In the genomic region with DNA sequence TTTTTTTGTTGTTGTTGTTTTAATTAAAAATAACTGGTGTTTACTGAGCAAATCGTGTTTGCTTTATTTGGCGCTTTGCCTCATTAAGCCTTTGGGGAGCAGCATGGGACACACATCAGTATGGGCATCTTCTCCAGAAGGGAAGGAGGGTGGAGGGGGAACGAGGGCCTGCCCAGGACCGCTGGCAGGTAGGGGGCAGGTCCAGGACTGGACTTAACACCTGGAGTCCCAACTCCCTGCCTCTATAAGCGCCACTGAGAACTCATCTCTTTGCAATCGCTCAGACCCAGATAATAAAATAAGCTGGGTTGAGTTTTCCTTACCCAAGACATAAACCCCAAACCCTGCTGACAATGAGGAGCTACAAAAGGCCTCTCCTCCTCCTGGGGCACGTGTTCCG, we compare ENCODE assay signal across 9 cellular contexts. TPM values are rescaled to one million over a fixed set of nuclear protein-coding genes. Genes with fewer than 3 reads are reported as not detected.
DNase-seq lines count a peak whose midpoint lies in the region; ATAC-seq, FAIRE-seq and TF ChIP-seq lines count a peak whose summit lies in the region.
"Had no signal": no experiment of that assay in that cellular context is flagged by ENCODE, and none has a peak within 500 bp of the region (broad histone marks: within the 10 kb centered on the region; RNA-seq: fewer than 3 reads in every experiment).

No MANE protein-coding gene starts in this region.

- CTCF ChIA-PET in Caco-2 (lab: Charles Lee), result interaction anchor here (0.7 kb wide), 1 partner anchor 25 kb away, joined by 3 read pairs; no protein-coding TSS in a partner anchor

- POLR2A ChIA-PET in Caco-2 (lab: Charles Lee), result interaction anchor here (0.6 kb wide), 1 partner anchor 210 kb away, joined by 3 read pairs; no protein-coding TSS in a partner anchor

- H3K27ac Mint-ChIP-seq in Caco-2 (ENCODE audit: unreplicated experiment) (no peak overlapping the region), nephron progenitor cell (no peak overlapping the region)

- FAIRE-seq in pancreas (lab: Jason Lieb, UNC), result no peak

- H3K4me1 ChIP-seq in Caco-2, result 0 out of 2 replicates have a peak, but pooled peaks cover 3% of the 10 kb centered on the region
- H3K4me1 ChIP-seq in effector memory CD4-positive, alpha-beta T cell (ENCODE audit: control insufficient read depth, insufficient read depth, low read length, poor library complexity, severe bottlenecking), result peaks cover 79% of the 10 kb centered on the region
- peaks cover 23 to 39% (median 38%) of the 10 kb centered on the region in 3 donors for H3K4me1 ChIP-seq in pancreas
- H3K4me1 ChIP-seq in HAP-1, result no peaks in the 10 kb centered on the region

- intact Hi-C loops in Caco-2 (cut with micrococcal nuclease; ENCODE audit: unreplicated experiment) (no loop called here), pancreas (cut with DNase I) (no loop called here)

- H3K9me3 Mint-ChIP-seq in Caco-2 (ENCODE audit: unreplicated experiment), result no peaks in the 10 kb centered on the region
- no peaks in the 10 kb centered on the region for H3K9me3 Mint-ChIP-seq in nephron progenitor cell

- H3K27me3 Mint-ChIP-seq in Caco-2 (ENCODE audit: insufficient read depth, unreplicated experiment) (peaks cover 12% of the 10 kb centered on the region), nephron progenitor cell (ENCODE audit: low read depth, poor library complexity) (peaks cover 18% of the 10 kb centered on the region)

- no peaks in the 10 kb centered on the region for H3K36me3 Mint-ChIP-seq in Caco-2 (ENCODE audit: insufficient read depth, unreplicated experiment)
- peaks cover 1% of the 10 kb centered on the region for H3K36me3 Mint-ChIP-seq in nephron progenitor cell (ENCODE audit: low read depth)

- H3K4me3 Mint-ChIP-seq in Caco-2 (ENCODE audit: unreplicated experiment) (peak overlapping the region; percentile 66), nephron progenitor cell (no peak overlapping the region)

- WGBS in pancreas, 2 donors, result 39 to 45% methylated on average over 8 of the region's 8 CpGs

- TF ChIP-seq CTCF in Caco-2 (IDR thresholded peaks at IDR 0.05; ENCODE audit: insufficient read depth in 1 of 2, low read depth in 1 of 2, low read length in 1 of 2, severe bottlenecking in 1 of 2, unreplicated experiment in 1 of 2) (no peak), pancreas (IDR thresholded peaks at IDR 0.05) (no peak), nephron progenitor cell (IDR thresholded peaks at IDR 0.05) (no peak)

- no TSS peak for BruUV-seq in Caco-2 (replicated peaks; lab: Mats Ljungman, UMichigan)

- peak overlapping the region; percentile 97 for H3K27ac ChIP-seq in effector memory CD4-positive, alpha-beta T cell (ENCODE audit: insufficient read depth, low read length, poor library complexity, severe bottlenecking)
- H3K27ac ChIP-seq in pancreas, result peak overlapping the region in 3 of 4 donors; percentile 70 to 84 (median 71)

- H3K36me3 ChIP-seq in Caco-2 (ENCODE audit: control insufficient read depth, insufficient read depth, low read length) (no peaks in the 10 kb centered on the region), pancreas (no peaks in the 10 kb centered on the region), HAP-1 (replicated peaks) (no peaks in the 10 kb centered on the region)
- no peaks in the 10 kb centered on the region for H3K36me3 ChIP-seq in effector memory CD4-positive, alpha-beta T cell (ENCODE audit: control insufficient read depth, insufficient read depth, low read length)

- H3K9me3 ChIP-seq in Caco-2 (no peaks in the 10 kb centered on the region), pancreas (no peaks in the 10 kb centered on the region), HAP-1 (no peaks in the 10 kb centered on the region)
- no peaks in the 10 kb centered on the region for H3K9me3 ChIP-seq in effector memory CD4-positive, alpha-beta T cell (ENCODE audit: control insufficient read depth, low read length)

- H3K27me3 ChIP-seq in Caco-2 (replicated peaks; ENCODE audit: control insufficient read depth, insufficient read depth, low read length), result no peaks in the 10 kb centered on the region
- no peaks in the 10 kb centered on the region for H3K27me3 ChIP-seq in effector memory CD4-positive, alpha-beta T cell (replicated peaks; ENCODE audit: control insufficient read depth, insufficient read depth, low read length, poor library complexity, severe bottlenecking)
- no peaks in the 10 kb centered on the region for H3K27me3 ChIP-seq in pancreas
- H3K27me3 ChIP-seq in HAP-1 (ENCODE audit: low read depth), result no peaks in the 10 kb centered on the region

- H3K4me3 ChIP-seq in Caco-2 (ENCODE audit: low read depth, low read length), result no peak overlapping the region
- H3K4me3 ChIP-seq in effector memory CD4-positive, alpha-beta T cell (ENCODE audit: insufficient read depth, low read depth, low read length, poor library complexity, severe bottlenecking), result peak overlapping the region; percentile 46
- H3K4me3 ChIP-seq in pancreas, result peak overlapping the region in 1 of 4 donors; percentile 54
- no peak overlapping the region for H3K4me3 ChIP-seq in HAP-1

- in situ Hi-C loops in HAP-1 (cut with MboI; ENCODE audit: low sequenced_read_pairs), result no loop called here

- peak in 3 of 4 donors; percentile 4 to 10 (median 6) for ATAC-seq in pancreas

- H3K4me1 Mint-ChIP-seq in Caco-2 (ENCODE audit: low read depth, unreplicated experiment) (no peaks in the 10 kb centered on the region), nephron progenitor cell (peaks cover 66% of the 10 kb centered on the region)

- DNase-seq in Caco-2 (no peak), NCI-H69 (lab: John Stamatoyannopoulos, UW) (peak; percentile 43), pancreas (peak in 1 of 6 donors; percentile 28), occipital lobe (lab: John Stamatoyannopoulos, UW) (no peak), NCI-H510A (lab: John Stamatoyannopoulos, UW) (no peak), HAP-1 (ENCODE audit: low spot score in 2 of 2) (no peak), nephron progenitor cell (no peak)
- no peak for DNase-seq in effector memory CD4-positive, alpha-beta T cell

RNA-seq across cellular contexts. Expression of a gene that starts 15.1 kb away (rescaled TPM):
- total RNA-seq in Caco-2 (2022), result not detected in 2 replicates
- total RNA-seq in pancreas, result 10 to 100 TPM in 1 of 6 donors, 1 to 10 TPM in 5; 1.6 to 10.3 (median 4.0) TPM
- 1 to 10 TPM; 3.4 to 7.8 TPM for polyA plus RNA-seq in pancreas
- total RNA-seq in occipital lobe, result 16.1 TPM
- total RNA-seq: LHCN-M2 had no signal
